Comparison of ENCODE assay signal across 8 cellular contexts in genomic region chr17:42679492-42680330, GRCh38. TPM values are rescaled to one million over a fixed set of nuclear protein-coding genes. Genes with fewer than 3 reads are reported as not detected.
DNase-seq lines count a peak whose midpoint lies in the region; ATAC-seq and TF ChIP-seq lines count a peak whose summit lies in the region.

No MANE protein-coding gene starts in this region.

- peak overlapping the region; percentile 82 for H3K4me2 ChIP-seq in SU-DHL-6 (ENCODE audit: low read depth, low read length, poor library complexity, severe bottlenecking)

- H3K4me1 ChIP-seq in ascending aorta (peaks cover 29 to 44% of the 10 kb centered on the region in 2 donors), right cardiac atrium (ENCODE audit: control insufficient read depth, insufficient read depth, low read length) (peaks cover 5% of the 10 kb centered on the region), psoas muscle (peaks cover 47% of the 10 kb centered on the region)

- H3K9ac ChIP-seq in SU-DHL-6 (ENCODE audit: low read length): peak overlapping the region; percentile 64

- TF ChIP-seq CTCF in GM12874 (IDR thresholded peaks at IDR 0.05; ENCODE audit: insufficient read depth, low read depth, low read length) (peak; percentile 95), SU-DHL-6 (IDR thresholded peaks at IDR 0.05; ENCODE audit: insufficient read depth, low read length, poor library complexity, severe bottlenecking) (peak; percentile 57), ascending aorta (IDR thresholded peaks at IDR 0.05) (peak; percentile 85 to 94 (median 90)), psoas muscle (IDR thresholded peaks at IDR 0.05) (peak; percentile 86)

- peak overlapping the region; percentile 43 for H3K4me3 ChIP-seq in SU-DHL-6 (ENCODE audit: insufficient read depth, low read length, poor library complexity, severe bottlenecking)
- H3K4me3 ChIP-seq in ascending aorta: peak overlapping the region; percentile 77 to 81
- H3K4me3 ChIP-seq in right cardiac atrium (ENCODE audit: low read length): peak overlapping the region; percentile 26
- peak overlapping the region; percentile 96 for H3K4me3 ChIP-seq in psoas muscle

- H3K27me3 ChIP-seq in SU-DHL-6 (ENCODE audit: low read length) (no peaks in the 10 kb centered on the region), ascending aorta (no peaks in the 10 kb centered on the region), right cardiac atrium (ENCODE audit: control insufficient read depth, insufficient read depth) (no peaks in the 10 kb centered on the region), psoas muscle (ENCODE audit: insufficient read depth in 3 of 3, low read length in 2 of 3) (no peaks in the 10 kb centered on the region)

- peak overlapping the region; percentile 98 for H2AFZ ChIP-seq in SU-DHL-6 (ENCODE audit: low read depth, low read length, severe bottlenecking)

- H3K9me3 ChIP-seq in SU-DHL-6 (ENCODE audit: insufficient read depth, low read length) (no peaks in the 10 kb centered on the region), ascending aorta (no peaks in the 10 kb centered on the region), right cardiac atrium (ENCODE audit: control insufficient read depth, low read length) (no peaks in the 10 kb centered on the region), psoas muscle (no peaks in the 10 kb centered on the region)

- no peaks in the 10 kb centered on the region for H3K79me2 ChIP-seq in SU-DHL-6 (ENCODE audit: insufficient read depth, low read length)

- H3F3A ChIP-seq in SU-DHL-6 (ENCODE audit: insufficient read depth): peaks cover 11% of the 10 kb centered on the region; the same call in 1 of the 2 replicates

- no peaks in the 10 kb centered on the region for H4K20me1 ChIP-seq in SU-DHL-6 (ENCODE audit: low read depth, low read length)

- DNase-seq in M059J (ENCODE audit: low read depth) (peak; percentile 66), ascending aorta (ENCODE audit: low spot score in 2 of 2) (peak in 1 of 2 donors; percentile 86), right cardiac atrium (peak; percentile 85 to 95 (median 93)), psoas muscle (peak; percentile 85 to 92)

- H3K27ac ChIP-seq in SU-DHL-6 (ENCODE audit: low read depth, low read length) (peak overlapping the region; percentile 78), ascending aorta (peak overlapping the region; percentile 94 to 95), right cardiac atrium (ENCODE audit: low read length) (peak overlapping the region; percentile 83), psoas muscle (peak overlapping the region; percentile 81)

- ATAC-seq in right cardiac atrium (peak; percentile 56 to 58), psoas muscle (peak; percentile 53 to 65 (median 58)), HG03439 (IDR thresholded peaks at IDR 0.05; ENCODE audit: unreplicated experiment) (no peak), HG03460 (IDR thresholded peaks at IDR 0.05; ENCODE audit: unreplicated experiment) (no peak)

- no peaks in the 10 kb centered on the region for H3K36me3 ChIP-seq in SU-DHL-6 (ENCODE audit: low read length)
- H3K36me3 ChIP-seq in ascending aorta: no peaks in the 10 kb centered on the region
- no peaks in the 10 kb centered on the region for H3K36me3 ChIP-seq in psoas muscle (ENCODE audit: insufficient read depth in 1 of 2, low read depth in 1 of 2)

- 3% methylated on average over 78 of the region's 78 CpGs for WGBS in right cardiac atrium
- WGBS in psoas muscle, 3 donors: 2 to 3% (median 2%) methylated on average over 68 to 78 of the region's 78 CpGs

- H3K9me2 ChIP-seq in SU-DHL-6 (replicated peaks; ENCODE audit: insufficient read depth, low read length): no peaks in the 10 kb centered on the region

- intact Hi-C loops in ascending aorta (cut with DNase I) (loop anchor here (1.0 to 5.0 kb wide), 4 partner anchors 101 to 162 kb away; partner anchors contain the start of genes BECN1 and COASY), right cardiac atrium (cut with DNase I) (loop anchor here (2.0 to 10.0 kb wide), 4 partner anchors 72 to 102 kb away; partner anchors contain the start of genes RETREG3 (in 4 of the 4), TUBG1 (in 4 of the 4) and PSMC3IP (in 1 of the 4)), psoas muscle (cut with DNase I) (loop anchor here (1.0 to 10.0 kb wide), 3 partner anchors 101 to 365 kb away; partner anchors contain the start of gene PSMC3IP (in 1 of the 2))

RNA-seq across cellular contexts. Expression of gene CCR10, which starts 1.9 kb away (rescaled TPM):
- 0.32 TPM in 1 of 2 replicates, not detected in the other for total RNA-seq in M059J (2014; rRNA removed; shearing (Covaris generic))
- 91.2 TPM for total RNA-seq in ascending aorta
- 1 to 10 TPM; 1.8 to 2.9 (median 2.5) TPM for total RNA-seq in right cardiac atrium
- polyA plus RNA-seq in right cardiac atrium: 2.6 TPM
- 1 to 10 TPM; 1.2 to 5.0 (median 2.8) TPM for total RNA-seq in psoas muscle
- polyA plus RNA-seq in psoas muscle: 1 to 10 TPM; 1.0 to 3.3 (median 1.6) TPM

RNA-seq across cellular contexts. Expression of gene CNTNAP1, which starts 2.6 kb away (rescaled TPM):
- 5.4 and 11.8 TPM in 2 replicates for total RNA-seq in M059J (2014; rRNA removed; shearing (Covaris generic))
- total RNA-seq in ascending aorta (10.5 TPM), right cardiac atrium (1 to 10 TPM; 4.6 to 9.9 (median 7.1) TPM), psoas muscle (1 to 10 TPM; 1.9 to 2.6 (median 2.2) TPM)
- polyA plus RNA-seq in right cardiac atrium (4.6 TPM), psoas muscle (1 to 10 TPM; 1.0 to 3.4 (median 1.1) TPM)

RNA-seq across cellular contexts. Expression of gene PLEKHH3, which starts 2.9 kb away (rescaled TPM):
- total RNA-seq in M059J (2014; rRNA removed; shearing (Covaris generic)): 14.9 and 17.8 TPM in 2 replicates
- total RNA-seq in ascending aorta (105 TPM), right cardiac atrium (10 to 100 TPM; 14.4 to 30.8 (median 23.9) TPM), psoas muscle (10 to 100 TPM; 15.0 to 33.8 (median 28.0) TPM)
- polyA plus RNA-seq in right cardiac atrium (23.0 TPM), psoas muscle (10 to 100 TPM; 12.7 to 15.8 (median 14.2) TPM)

RNA-seq across cellular contexts. Expression of gene TUBG2, which starts 20.6 kb away (rescaled TPM):
- 15.9 and 21.0 TPM in 2 replicates for total RNA-seq in M059J (2014; rRNA removed; shearing (Covaris generic))
- total RNA-seq in ascending aorta (73.1 TPM), right cardiac atrium (10 to 100 TPM; 11.6 to 21.3 (median 18.4) TPM), psoas muscle (10 to 100 TPM in 1 of 4 donors, 1 to 10 TPM in 3; 3.8 to 11.9 (median 5.7) TPM)
- polyA plus RNA-seq in right cardiac atrium (19.8 TPM), psoas muscle (1 to 10 TPM; 2.7 to 4.9 (median 4.2) TPM)

Comparison
In these comparisons a context has a peak if more than half of its experiments do, and no peak if none do; other contexts are left out.
1. H3K4me3 ChIP-seq: peak in every context shown above with its lines; median percentile 96 in psoas muscle; 79 in ascending aorta; 43 in SU-DHL-6; 26 in right cardiac atrium.
2. ATAC-seq: peak in right cardiac atrium (2 of 2) and psoas muscle (4 of 4); none in HG03439 (single experiment) and HG03460 (single experiment).
3. RNA of gene CCR10, which starts 1.9 kb away (total RNA-seq): 91.2 TPM in ascending aorta (single experiment); 1.2 to 5.0 TPM in psoas muscle, 1.8 to 2.9 TPM in right cardiac atrium and 0.32 TPM in M059J; every median in the first group is over 10 times any median in the second.
4. Peak in every context shown above with its lines, with median percentiles within 50 percentile points of each other: CTCF ChIP-seq and H3K27ac ChIP-seq.